16 cellular contexts compared by ENCODE assay signal in genomic region chr14:20409226-20409625, GRCh38. TPM values are rescaled to one million over a fixed set of nuclear protein-coding genes. Genes with fewer than 3 reads are reported as not detected.
DNase-seq lines count a peak whose midpoint lies in the region; ATAC-seq and TF ChIP-seq lines count a peak whose summit lies in the region.
"Had no signal": no experiment of that assay in that cellular context is flagged by ENCODE, and none has a peak within 500 bp of the region (broad histone marks: within the 10 kb centered on the region; RNA-seq: fewer than 3 reads in every experiment).

No MANE protein-coding gene starts in this region.

- H3K9me3 ChIP-seq in HCT116 (ENCODE audit: control insufficient read depth in 1 of 2, insufficient read depth in 1 of 2, low read depth in 1 of 2, low read length in 2 of 2), result no peaks in the 10 kb centered on the region
- no peaks in the 10 kb centered on the region for H3K9me3 ChIP-seq in OCI-LY7 (ENCODE audit: low read length)
- H3K9me3 ChIP-seq: gastroesophageal sphincter had no signal

- H3K27ac Mint-ChIP-seq in activated naive CD8-positive, alpha-beta T cell treated with anti-CD3 and anti-CD28 coated beads for 36 hours, result peak overlapping the region; percentile 30
- peak overlapping the region; percentile 75 for H3K27ac Mint-ChIP-seq in memory B cell
- H3K27ac Mint-ChIP-seq: H9; T-helper 2 cell treated with Interferon-gamma antibody and Interleukin-4, amounts not matched to agents 5 μg/mL and 100 μg/mL, for 36 hours had no signal

- CTCF ChIA-PET in HCT116 (lab: Charles Lee) (no interaction called here), OCI-LY7 (lab: Charles Lee; ENCODE audit: unreplicated experiment) (interaction anchor here (0.6 kb wide), 1 partner anchor 425 kb away, joined by 3 read pairs; no protein-coding TSS in a partner anchor)

- ATAC-seq in HCT116, result no peak
- no peak for ATAC-seq in memory B cell (ENCODE audit: low read depth)
- ATAC-seq: gastroesophageal sphincter had no signal

- H3K4me1 ChIP-seq in HCT116 (ENCODE audit: control insufficient read depth in 1 of 2, insufficient read depth in 2 of 2, low read length in 2 of 2) (peaks cover 9 to 29% of the 10 kb centered on the region in 2 experiments), OCI-LY7 (ENCODE audit: insufficient read depth, low read length, poor library complexity, severe bottlenecking) (peaks cover 13% of the 10 kb centered on the region)

- H3K9me3 Mint-ChIP-seq in activated naive CD8-positive, alpha-beta T cell treated with anti-CD3 and anti-CD28 coated beads for 36 hours, result no peaks in the 10 kb centered on the region
- H3K9me3 Mint-ChIP-seq in memory B cell, result no peaks in the 10 kb centered on the region
- H3K9me3 Mint-ChIP-seq: H9; T-helper 2 cell treated with Interferon-gamma antibody and Interleukin-4, amounts not matched to agents 5 μg/mL and 100 μg/mL, for 36 hours had no signal

- H3K4me3 ChIP-seq in HCT116 (replicated peaks in 1 of 2; ENCODE audit: low read depth in 1 of 2, low read length in 2 of 2), result no peak overlapping the region
- H3K4me3 ChIP-seq in OCI-LY7 (ENCODE audit: low read depth, low read length, poor library complexity, severe bottlenecking), result no peak overlapping the region
- H3K4me3 ChIP-seq: gastroesophageal sphincter had no signal

- intact Hi-C loops in HCT116 (cut with micrococcal nuclease) (no loop called here), OCI-LY7 (cut with micrococcal nuclease; ENCODE audit: unreplicated experiment) (no loop called here)

- no peak overlapping the region for H2AFZ ChIP-seq in HCT116 (ENCODE audit: low read depth, low read length, poor library complexity, severe bottlenecking)
- H2AFZ ChIP-seq in OCI-LY7 (ENCODE audit: low read length), result no peak overlapping the region

- no peaks in the 10 kb centered on the region for H3K9me2 ChIP-seq in HCT116 (ENCODE audit: insufficient read depth)
- no peaks in the 10 kb centered on the region for H3K9me2 ChIP-seq in OCI-LY7 (ENCODE audit: insufficient read depth, low read length)

- RAD21 ChIA-PET in HCT116 (lab: Charles Lee; ENCODE audit: low non-redundant PET in 1 of 2, low total read pairs in 2 of 2, uncharacterized antibody in 2 of 2, unreplicated experiment in 2 of 2), result no interaction called here

- H4K20me1 ChIP-seq in HCT116 (ENCODE audit: insufficient read depth), result no peaks in the 10 kb centered on the region
- no peaks in the 10 kb centered on the region for H4K20me1 ChIP-seq in OCI-LY7 (ENCODE audit: insufficient read depth, low read length)

- H3K4me1 Mint-ChIP-seq in activated naive CD8-positive, alpha-beta T cell treated with anti-CD3 and anti-CD28 coated beads for 36 hours, result peaks cover 49% of the 10 kb centered on the region
- H3K4me1 Mint-ChIP-seq in memory B cell, result peaks cover 43% of the 10 kb centered on the region

- H3K27ac ChIP-seq in HCT116 (ENCODE audit: low read depth, low read length) (no peak overlapping the region), OCI-LY7 (ENCODE audit: low read depth, low read length, poor library complexity, severe bottlenecking) (no peak overlapping the region)
- H3K27ac ChIP-seq: gastroesophageal sphincter had no signal

- no TSS peak for BruUV-seq in HCT116 (replicated peaks; lab: Mats Ljungman, UMichigan)
- BruUV-seq in OCI-LY7 (replicated peaks; lab: Mats Ljungman, UMichigan), result no TSS peak

- H3K79me2 ChIP-seq in HCT116 (ENCODE audit: insufficient read depth, low read length), result peaks cover 19% of the 10 kb centered on the region
- H3K79me2 ChIP-seq in OCI-LY7 (ENCODE audit: insufficient read depth, low read depth, low read length), result no peaks in the 10 kb centered on the region; the same call in 1 of the 2 replicates

- no peak for TF ChIP-seq POLR2A in HCT116 (IDR thresholded peaks at IDR 0.05; ENCODE audit: borderline replicate concordance, extremely low read depth, insufficient read depth, insufficient read length)

- peaks cover 36% of the 10 kb centered on the region for H3K36me3 Mint-ChIP-seq in activated naive CD8-positive, alpha-beta T cell treated with anti-CD3 and anti-CD28 coated beads for 36 hours
- peaks cover 39% of the 10 kb centered on the region for H3K36me3 Mint-ChIP-seq in memory B cell

- H3K27me3 Mint-ChIP-seq in activated naive CD8-positive, alpha-beta T cell treated with anti-CD3 and anti-CD28 coated beads for 36 hours, result no peaks in the 10 kb centered on the region
- H3K27me3 Mint-ChIP-seq in memory B cell, result no peaks in the 10 kb centered on the region

- no peak overlapping the region for H3K9ac ChIP-seq in HCT116 (ENCODE audit: low read length)

- H3K36me3 ChIP-seq in HCT116 (ENCODE audit: control insufficient read depth in 1 of 2, insufficient read depth in 2 of 2, low read length in 2 of 2) (peaks cover 17 to 28% of the 10 kb centered on the region in 2 experiments), OCI-LY7 (ENCODE audit: insufficient read depth, low read length) (peaks cover 33% of the 10 kb centered on the region; the same call in 1 of the 2 replicates)

- DNase-seq in AG20443 (ENCODE audit: low spot score) (peak; percentile 53), HCT116 (ENCODE audit: low read depth, low spot score) (no peak), memory B cell (ENCODE audit: low spot score in 2 of 2) (no peak), OCI-LY7 (ENCODE audit: low spot score) (no peak), NCI-H1694 (lab: John Stamatoyannopoulos, UW) (no peak), 8988T (no peak)
- DNase-seq in activated naive CD8-positive, alpha-beta T cell treated with anti-CD3 and anti-CD28 coated beads for 36 hours, result no peak
- DNase-seq in activated CD4-positive, alpha-beta T cell treated with anti-CD3 and anti-CD28 coated beads for 1 hour, result no peak
- DNase-seq: activated CD4-positive, alpha-beta T cell treated with anti-CD3 and anti-CD28 coated beads, Interleukin-2, amount 50 U/mL, for 1 hour; effector memory CD4-positive, alpha-beta T cell; H9; midbrain; NCI-H187; NCI-H526 had no signal

- no peak for TF ChIP-seq RAD21 in HCT116 (IDR thresholded peaks at IDR 0.05; ENCODE audit: low read depth)

- POLR2A ChIA-PET in HCT116 (lab: Charles Lee), result no interaction called here
- POLR2A ChIA-PET in OCI-LY7 (lab: Charles Lee), result interaction anchor here (1.0 kb wide), 1 partner anchor 66 kb away, joined by 3 read pairs; the partner anchor contains the start of gene PARP2

- TF ChIP-seq CTCF in HCT116 (IDR thresholded peaks at IDR 0.05 in 2 of 3, conservative IDR thresholded peaks at IDR 0.05 in 1 of 3; ENCODE audit: borderline replicate concordance in 1 of 3, insufficient read depth in 1 of 3, low read depth in 2 of 3, low read length in 2 of 3) (no peak), OCI-LY7 (conservative IDR thresholded peaks at IDR 0.05; ENCODE audit: low read length) (no peak)

- H3K4me2 ChIP-seq in HCT116 (ENCODE audit: low read length), result peak overlapping the region; percentile 36
- no peak overlapping the region for H3K4me2 ChIP-seq in OCI-LY7 (ENCODE audit: low read length)

- no peak overlapping the region for H3K4me3 Mint-ChIP-seq in activated naive CD8-positive, alpha-beta T cell treated with anti-CD3 and anti-CD28 coated beads for 36 hours
- no peak overlapping the region for H3K4me3 Mint-ChIP-seq in memory B cell
- H3K4me3 Mint-ChIP-seq: H9; T-helper 2 cell treated with Interferon-gamma antibody and Interleukin-4, amounts not matched to agents 5 μg/mL and 100 μg/mL, for 36 hours had no signal

- H3K27me3 ChIP-seq in HCT116 (ENCODE audit: insufficient read depth, low read length), result no peaks in the 10 kb centered on the region
- H3K27me3 ChIP-seq: gastroesophageal sphincter had no signal

TF ChIP-seq in HCT116, 20 proteins besides CTCF, POLR2A, EP300 and RAD21 (continues in another document):
- TF ChIP-seq ZNF274 (IDR thresholded peaks at IDR 0.05; ENCODE audit: low read depth, low read length) (no peak), SRF (IDR thresholded peaks at IDR 0.05; ENCODE audit: low read depth) (no peak), ATF3 (IDR thresholded peaks at IDR 0.05) (no peak), JUND (IDR thresholded peaks at IDR 0.05) (no peak), CEBPB (IDR thresholded peaks at IDR 0.05; ENCODE audit: low read depth) (no peak), CBX3 (IDR thresholded peaks at IDR 0.05; ENCODE audit: low read depth) (no peak), POLR2AphosphoS5 (IDR thresholded peaks at IDR 0.05; ENCODE audit: low read depth, low read length) (no peak)

RNA-seq across cellular contexts. Expression of gene TEP1, which starts 4.1 kb away (rescaled TPM):
- total RNA-seq in HCT116 (2021; ENCODE audit: unreplicated experiment) (22.4 TPM), OCI-LY7 (2022) (26.8 and 31.1 TPM in 2 replicates)
- 12.9 and 13.3 TPM in 2 replicates for polyA plus RNA-seq in HCT116 (2012)
- total RNA-seq in activated naive CD8-positive, alpha-beta T cell treated with anti-CD3 and anti-CD28 coated beads for 36 hours, result 10 to 100 TPM; 21.6 to 22.1 TPM
- 12.9 and 13.4 TPM in 2 replicates for total RNA-seq in OCI-LY7 (2014; rRNA removed; shearing (Covaris generic))

RNA-seq across cellular contexts. Expression of gene KLHL33, which starts 26.7 kb away (rescaled TPM):
- total RNA-seq in HCT116 (2021; ENCODE audit: unreplicated experiment) (0.05 TPM), OCI-LY7 (2022) (0.09 and 0.11 TPM in 2 replicates)
- 0.03 and 0.04 TPM in 2 replicates for polyA plus RNA-seq in HCT116 (2012)
- under 1 TPM; 0.50 to 0.68 TPM for total RNA-seq in activated naive CD8-positive, alpha-beta T cell treated with anti-CD3 and anti-CD28 coated beads for 36 hours
- 0.08 TPM in 1 of 2 replicates, not detected in the other for total RNA-seq in OCI-LY7 (2014; rRNA removed; shearing (Covaris generic))

RNA-seq across cellular contexts. Expression of gene OSGEP, which starts 45.4 kb away (rescaled TPM):
- 21.8 TPM for total RNA-seq in HCT116 (2021; ENCODE audit: unreplicated experiment)
- polyA plus RNA-seq in HCT116 (2012), result 15.0 and 18.1 TPM in 2 replicates
- 10 to 100 TPM; 59.0 to 59.2 TPM for total RNA-seq in activated naive CD8-positive, alpha-beta T cell treated with anti-CD3 and anti-CD28 coated beads for 36 hours
- 85.2 and 86.6 TPM in 2 replicates for total RNA-seq in OCI-LY7 (2014; rRNA removed; shearing (Covaris generic))
- 68.8 and 76.6 TPM in 2 replicates for total RNA-seq in OCI-LY7 (2022)

RNA-seq across cellular contexts. Expression of gene APEX1, which starts 45.8 kb away (rescaled TPM):
- 235 TPM for total RNA-seq in HCT116 (2021; ENCODE audit: unreplicated experiment)
- 156 and 191 TPM in 2 replicates for polyA plus RNA-seq in HCT116 (2012)
- 100 to 1,000 TPM; 253 to 277 TPM for total RNA-seq in activated naive CD8-positive, alpha-beta T cell treated with anti-CD3 and anti-CD28 coated beads for 36 hours
- total RNA-seq in OCI-LY7 (2014; rRNA removed; shearing (Covaris generic)), result 110 and 117 TPM in 2 replicates
- 175 and 203 TPM in 2 replicates for total RNA-seq in OCI-LY7 (2022)

RNA-seq across cellular contexts. Expression of gene PIP4P1, which starts 52.0 kb away (rescaled TPM):
- total RNA-seq in HCT116 (2021; ENCODE audit: unreplicated experiment), result 35.4 TPM
- polyA plus RNA-seq in HCT116 (2012), result 34.6 and 39.5 TPM in 2 replicates
- total RNA-seq in activated naive CD8-positive, alpha-beta T cell treated with anti-CD3 and anti-CD28 coated beads for 36 hours, result 10 to 100 TPM; 27.6 to 28.7 TPM
- total RNA-seq in OCI-LY7 (2014; rRNA removed; shearing (Covaris generic)), result 23.3 and 26.9 TPM in 2 replicates
- 43.6 and 44.7 TPM in 2 replicates for total RNA-seq in OCI-LY7 (2022)
